Comparison of ENCODE assay signal across 8 cellular contexts in genomic region chr16:4664538-4665418, GRCh38. TPM values are rescaled to one million over a fixed set of nuclear protein-coding genes. Genes with fewer than 3 reads are reported as not detected.
A peak's percentile ranks its signal among the peaks of the same experiment; 100 is the strongest.
DNase-seq lines count a peak whose midpoint lies in the region; ATAC-seq and TF ChIP-seq lines count a peak whose summit lies in the region.

No MANE protein-coding gene starts in this region.

- H3K4me1 Mint-ChIP-seq in activated T-helper 2 cell treated with anti-CD3 and anti-CD28 coated beads, Interferon-gamma antibody, Interleukin-2, Interleukin-4, amounts not matched to agents 10 μg/mL and 5 μg/mL and 100 μg/mL, durations not matched to agents 14 hours and 24 hours and 36 hours (ENCODE audit: low read depth), result peaks cover 31% of the 10 kb centered on the region

- peaks cover 0 to 31% (median 12%) of the 10 kb centered on the region in 4 donors for H3K36me3 ChIP-seq in right lobe of liver
- H3K36me3 ChIP-seq in transverse colon, result peaks cover 0 to 24% (median 2%) of the 10 kb centered on the region in 4 donors
- peaks cover 16% of the 10 kb centered on the region for H3K36me3 ChIP-seq in A673 (ENCODE audit: insufficient read depth, low read length, poor library complexity, severe bottlenecking)

- in situ Hi-C loops in transverse colon (cut with MboI; ENCODE audit: low pct_ligation_motif_present in 1 of 4, low pct_unique_long_range_greater_than_20kb in 1 of 4, low sequenced_read_pairs in 3 of 4), result no loop called here

- no peaks in the 10 kb centered on the region for H3K9me3 ChIP-seq in right lobe of liver
- no peaks in the 10 kb centered on the region for H3K9me3 ChIP-seq in transverse colon
- no peaks in the 10 kb centered on the region for H3K9me3 ChIP-seq in A673 (ENCODE audit: low read depth, low read length, poor library complexity, severe bottlenecking)

- H3K27ac Mint-ChIP-seq in activated T-helper 2 cell treated with anti-CD3 and anti-CD28 coated beads, Interferon-gamma antibody, Interleukin-2, Interleukin-4, amounts not matched to agents 10 μg/mL and 5 μg/mL and 100 μg/mL, durations not matched to agents 14 hours and 24 hours and 36 hours, result peak overlapping the region; percentile 90

- H3K4me3 ChIP-seq in right lobe of liver (peak overlapping the region; percentile 12 to 50 (median 41)), transverse colon (no peak overlapping the region), A673 (ENCODE audit: low read depth, low read length, poor library complexity, severe bottlenecking) (no peak overlapping the region)

- BruUV-seq in A673 (replicated peaks; lab: Mats Ljungman, UMichigan), result no TSS peak

- POLR2A ChIA-PET in A673 (lab: Charles Lee; ENCODE audit: low non-redundant PET), result no interaction called here

- H3K4me1 ChIP-seq in right lobe of liver (peaks cover 0 to 46% (median 26%) of the 10 kb centered on the region in 4 donors), transverse colon (peaks cover 9 to 37% (median 20%) of the 10 kb centered on the region in 4 donors), A673 (ENCODE audit: insufficient read depth, low read length, poor library complexity, severe bottlenecking) (no peaks in the 10 kb centered on the region)

- TF ChIP-seq POLR2A in right lobe of liver (IDR thresholded peaks at IDR 0.05), result peak; percentile 44
- TF ChIP-seq POLR2A in transverse colon (IDR thresholded peaks at IDR 0.05), result peak; percentile 34

- CTCF ChIA-PET in A673 (lab: Charles Lee), result no interaction called here

- peak overlapping the region; percentile 74 to 97 (median 94) for H3K27ac ChIP-seq in right lobe of liver
- H3K27ac ChIP-seq in transverse colon, result peak overlapping the region; percentile 59 to 74 (median 62)
- H3K27ac ChIP-seq in A673 (ENCODE audit: low read depth, low read length, poor library complexity, severe bottlenecking), result no peak overlapping the region

- H3K27me3 ChIP-seq in right lobe of liver (no peaks in the 10 kb centered on the region), transverse colon (no peaks in the 10 kb centered on the region), A673 (replicated peaks; ENCODE audit: insufficient read depth, low read depth, low read length, poor library complexity) (no peaks in the 10 kb centered on the region)

- H3K27me3 Mint-ChIP-seq in activated T-helper 2 cell treated with anti-CD3 and anti-CD28 coated beads, Interferon-gamma antibody, Interleukin-2, Interleukin-4, amounts not matched to agents 10 μg/mL and 5 μg/mL and 100 μg/mL, durations not matched to agents 14 hours and 24 hours and 36 hours (ENCODE audit: low read depth), result no peaks in the 10 kb centered on the region

- ATAC-seq in right lobe of liver (peak; percentile 76 to 79 (median 78)), GM19023 (IDR thresholded peaks at IDR 0.05; ENCODE audit: unreplicated experiment) (no peak)

- WGBS in right lobe of liver (ENCODE audit: insufficient coverage, low coverage, low lambda C conversion rate, missing lambda C conversion rate), result 13% methylated on average over 13 of the region's 26 CpGs
- WGBS in transverse colon (ENCODE audit: low coverage in 1 of 2), 2 donors, result 0 to 46% methylated on average over 2 to 26 of the region's 26 CpGs

- DNase-seq in GDM1 (lab: John Stamatoyannopoulos, UW), result peak; percentile 76
- DNase-seq in NOMO-1 treated with DMSO at 0.1 percent for 48 hours (lab: John Stamatoyannopoulos, UW; ENCODE audit: unreplicated experiment), result peak; percentile 74
- peak; percentile 68 for DNase-seq in activated T-helper 2 cell treated with anti-CD3 and anti-CD28 coated beads, Interferon-gamma antibody, Interleukin-2, Interleukin-4, amounts not matched to agents 10 μg/mL and 5 μg/mL and 100 μg/mL, durations not matched to agents 14 hours and 24 hours and 36 hours (ENCODE audit: low spot score)
- peak; percentile 84 to 94 (median 91) for DNase-seq in right lobe of liver
- peak; percentile 73 for DNase-seq in transverse colon
- DNase-seq in A673 (ENCODE audit: low spot score), result no peak
- no peak for DNase-seq in ureter (ENCODE audit: low spot score)

- H3K36me3 Mint-ChIP-seq in activated T-helper 2 cell treated with anti-CD3 and anti-CD28 coated beads, Interferon-gamma antibody, Interleukin-2, Interleukin-4, amounts not matched to agents 10 μg/mL and 5 μg/mL and 100 μg/mL, durations not matched to agents 14 hours and 24 hours and 36 hours (ENCODE audit: low read depth), result peaks cover 26% of the 10 kb centered on the region

- TF ChIP-seq CTCF in right lobe of liver (IDR thresholded peaks at IDR 0.05) (no peak), transverse colon (IDR thresholded peaks at IDR 0.05) (no peak), A673 (conservative IDR thresholded peaks at IDR 0.05; ENCODE audit: low read depth, low read length) (no peak)

- TF ChIP-seq EP300 in transverse colon (IDR thresholded peaks at IDR 0.05; ENCODE audit: low read depth), result no peak

- intact Hi-C loops in activated T-helper 2 cell treated with anti-CD3 and anti-CD28 coated beads, Interferon-gamma antibody, Interleukin-2, Interleukin-4, amounts not matched to agents 10 μg/mL and 5 μg/mL and 100 μg/mL, durations not matched to agents 14 hours and 24 hours and 36 hours (cut with micrococcal nuclease), result loop anchor here (1.0 to 5.0 kb wide), 2 partner anchors 12 to 37 kb away; no protein-coding TSS in a partner anchor
- intact Hi-C loops in right lobe of liver (cut with DNase I) (no loop called here), transverse colon (cut with DNase I; ENCODE audit: low total_unique reads) (no loop called here), A673 (cut with micrococcal nuclease; ENCODE audit: unreplicated experiment) (no loop called here)

- peak overlapping the region; percentile 58 for H3K4me3 Mint-ChIP-seq in activated T-helper 2 cell treated with anti-CD3 and anti-CD28 coated beads, Interferon-gamma antibody, Interleukin-2, Interleukin-4, amounts not matched to agents 10 μg/mL and 5 μg/mL and 100 μg/mL, durations not matched to agents 14 hours and 24 hours and 36 hours (ENCODE audit: low read depth)

- H3K9me3 Mint-ChIP-seq in activated T-helper 2 cell treated with anti-CD3 and anti-CD28 coated beads, Interferon-gamma antibody, Interleukin-2, Interleukin-4, amounts not matched to agents 10 μg/mL and 5 μg/mL and 100 μg/mL, durations not matched to agents 14 hours and 24 hours and 36 hours, result no peaks in the 10 kb centered on the region

RNA-seq across cellular contexts. Expression of gene NUDT16L1, which starts 28.6 kb away (rescaled TPM):
- 34.1 and 35.5 TPM in 2 replicates for total RNA-seq in activated T-helper 2 cell treated with anti-CD3 and anti-CD28 coated beads, Interferon-gamma antibody, Interleukin-2, Interleukin-4, amounts not matched to agents 10 μg/mL and 5 μg/mL and 100 μg/mL, durations not matched to agents 14 hours and 24 hours and 36 hours
- total RNA-seq in right lobe of liver, result 10 to 100 TPM; 17.8 to 36.3 (median 23.0) TPM
- total RNA-seq in transverse colon, result 10 to 100 TPM; 32.6 to 62.7 (median 54.3) TPM
- 29.7 and 33.8 TPM in 2 replicates for total RNA-seq in A673 (2021)
- 33.1 TPM for total RNA-seq in ureter

RNA-seq across cellular contexts. Expression of gene MGRN1, which starts 40.2 kb away (rescaled TPM):
- 124 TPM in 2 replicates for total RNA-seq in activated T-helper 2 cell treated with anti-CD3 and anti-CD28 coated beads, Interferon-gamma antibody, Interleukin-2, Interleukin-4, amounts not matched to agents 10 μg/mL and 5 μg/mL and 100 μg/mL, durations not matched to agents 14 hours and 24 hours and 36 hours
- total RNA-seq in right lobe of liver (10 to 100 TPM; 42.5 to 67.3 (median 49.5) TPM), transverse colon (100 to 1,000 TPM in 1 of 4 donors, 10 to 100 TPM in 3; 49.1 to 127 (median 79.5) TPM), A673 (2021) (54.6 and 61.4 TPM in 2 replicates), ureter (104 TPM)

RNA-seq across cellular contexts. Expression of gene UBALD1, which starts 50.1 kb away (rescaled TPM):
- total RNA-seq in activated T-helper 2 cell treated with anti-CD3 and anti-CD28 coated beads, Interferon-gamma antibody, Interleukin-2, Interleukin-4, amounts not matched to agents 10 μg/mL and 5 μg/mL and 100 μg/mL, durations not matched to agents 14 hours and 24 hours and 36 hours, result 21.1 and 25.0 TPM in 2 replicates
- total RNA-seq in right lobe of liver, result 10 to 100 TPM in 4 of 6 experiments, 1 to 10 TPM in 2; 6.4 to 29.5 (median 17.2) TPM
- 10 to 100 TPM in 2 of 4 donors, 1 to 10 TPM in 2; 8.6 to 18.0 (median 10.5) TPM for total RNA-seq in transverse colon
- total RNA-seq in A673 (2021), result 36.3 and 36.5 TPM in 2 replicates
- 27.2 TPM for total RNA-seq in ureter

Comparison
In these comparisons a context has a peak if more than half of its experiments do, and no peak if none do; other contexts are left out.
1. DNase-seq: peak in GDM1 (single experiment), NOMO-1 treated with DMSO at 0.1 percent for 48 hours (single experiment), activated T-helper 2 cell treated with anti-CD3 and anti-CD28 coated beads, Interferon-gamma antibody, Interleukin-2, Interleukin-4, amounts not matched to agents 10 μg/mL and 5 μg/mL and 100 μg/mL, durations not matched to agents 14 hours and 24 hours and 36 hours (single experiment), right lobe of liver (3 of 3) and transverse colon (single experiment); none in A673 (single experiment) and ureter (single experiment).
2. H3K4me3 ChIP-seq: peak in right lobe of liver (3 of 3); none in transverse colon (0 of 4) and A673 (single experiment).